ENCODE assay signal across 25 cellular contexts in the genomic region with DNA sequence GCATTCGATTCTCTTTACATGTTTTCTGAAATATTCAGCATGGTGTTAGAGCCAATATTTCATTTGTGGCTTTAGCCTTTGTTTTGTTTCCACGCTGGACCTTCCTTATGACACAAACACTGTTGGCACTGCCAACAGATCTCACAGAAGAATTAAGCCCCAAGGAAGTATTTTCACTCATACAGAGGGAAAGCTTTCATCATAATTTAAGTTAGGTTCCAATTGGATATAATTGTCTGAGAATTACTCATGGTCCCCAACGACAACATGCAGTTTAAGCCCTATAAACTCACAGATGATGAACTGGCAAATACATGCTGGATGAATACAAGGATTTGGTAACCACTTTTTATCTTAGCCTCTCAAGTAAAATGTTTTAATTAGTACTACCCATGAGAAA.
DNase-seq lines count a peak whose midpoint lies in the region; ATAC-seq, FAIRE-seq and TF ChIP-seq lines count a peak whose summit lies in the region.
"Had no signal": no experiment of that assay in that cellular context is flagged by ENCODE, and none has a peak within 500 bp of the region (broad histone marks: within the 10 kb centered on the region; RNA-seq: fewer than 3 reads in every experiment).

No MANE protein-coding gene starts in this region.

- no peak overlapping the region for H3K4me3 ChIP-seq in AG10803 (ENCODE audit: low read length)
- no peak overlapping the region for H3K4me3 ChIP-seq in GM23248
- no peak overlapping the region for H3K4me3 ChIP-seq in fibroblast of the aortic adventitia (ENCODE audit: low read depth, low read length)
- H3K4me3 ChIP-seq: adrenal gland had no signal

- ATAC-seq in GM21723 (IDR thresholded peaks at IDR 0.05; ENCODE audit: unreplicated experiment): no peak
- ATAC-seq: HCT116; naive thymus-derived CD4-positive, alpha-beta T cell had no signal

- peak; percentile 71 for DNase-seq in AG10803 (ENCODE audit: low read depth)
- peak; percentile 82 for DNase-seq in GM23248
- peak; percentile 54 for DNase-seq in fibroblast of the aortic adventitia (ENCODE audit: low read depth)
- DNase-seq in stromal cell of bone marrow (ENCODE audit: low read depth): peak; percentile 88
- no peak for DNase-seq in H54 (ENCODE audit: insufficient read length, low spot score)
- DNase-seq in NCI-H2227 treated with DMSO at 0.1 percent for 48 hours (lab: John Stamatoyannopoulos, UW): no peak
- DNase-seq: activated CD4-positive, alpha-beta T cell treated with anti-CD3 and anti-CD28 coated beads, Interleukin-2, amount 50 U/mL, for 48 hours; activated CD4-positive, CD25-positive, alpha-beta regulatory T cell; activated CD8-positive, alpha-beta memory T cell treated with anti-CD3 and anti-CD28 coated beads, Interleukin-2, amount 50 U/mL, for 4 hours; activated naive CD4-positive, alpha-beta T cell treated with anti-CD3 and anti-CD28 coated beads for 36 hours; adrenal gland; AML-193; DMS153; effector CD4-positive, alpha-beta T cell; foreskin melanocyte; hypothalamus; immature natural killer cell; naive thymus-derived CD4-positive, alpha-beta T cell; NCI-H2029; NCI-H748 treated with DMSO at 0.1 percent for 48 hours; T-helper 1 cell; trophoblast cell had no signal

- peaks cover 12% of the 10 kb centered on the region for H3K4me1 ChIP-seq in GM23248 (ENCODE audit: insufficient read depth)
- H3K4me1 ChIP-seq: adrenal gland had no signal

- no peak overlapping the region for H3K4me2 ChIP-seq in GM23248 (ENCODE audit: unreplicated experiment)

- TF ChIP-seq POLR2A in H54 (IDR thresholded peaks at IDR 0.05; ENCODE audit: low read depth, low read length): no peak

- H3K36me3 ChIP-seq in GM23248 (ENCODE audit: low read depth): no peaks in the 10 kb centered on the region
- H3K36me3 ChIP-seq: adrenal gland had no signal

- WGBS in GM23248 (ENCODE audit: low coverage in 1 of 2, low lambda C conversion rate in 2 of 2, missing lambda C conversion rate in 2 of 2), 2 experiments: 30 to 36% methylated on average over 3 of the region's 3 CpGs

- 0 out of 2 replicates have a peak, but pooled peaks cover 3% of the 10 kb centered on the region for H3F3A ChIP-seq in GM23248 (ENCODE audit: insufficient read depth)

- TF ChIP-seq CTCF in AG10803 (conservative IDR thresholded peaks at IDR 0.05; ENCODE audit: low read length) (no peak), fibroblast of the aortic adventitia (IDR thresholded peaks at IDR 0.05; ENCODE audit: insufficient read depth, low read length) (no peak)

- in situ Hi-C loops in GM23248 (cut with MboI): no loop called here

- FAIRE-seq in H54 (lab: Jason Lieb, UNC): no peak

- no peak overlapping the region for H2AFZ ChIP-seq in GM23248

- no peaks in the 10 kb centered on the region for H4K20me1 ChIP-seq in GM23248 (ENCODE audit: insufficient read depth)

- H3K9ac ChIP-seq in GM23248: no peak overlapping the region

- H3K27me3 ChIP-seq in GM23248 (replicated peaks; ENCODE audit: insufficient read depth): no peaks in the 10 kb centered on the region
- H3K27me3 ChIP-seq: adrenal gland had no signal

- 0 out of 2 replicates have a peak, but pooled peaks cover 9% of the 10 kb centered on the region for H3K79me2 ChIP-seq in GM23248 (ENCODE audit: insufficient read depth)

- H3K9me2 ChIP-seq in GM23248 (ENCODE audit: insufficient read depth): no peaks in the 10 kb centered on the region

- no peaks in the 10 kb centered on the region for H3K9me3 ChIP-seq in GM23248 (ENCODE audit: low read depth)
- H3K9me3 ChIP-seq: adrenal gland had no signal

- H3K27ac ChIP-seq in GM23248: peak overlapping the region; percentile 5; the same call in 1 of the 2 replicates
- H3K27ac ChIP-seq: adrenal gland, epithelial cell of prostate had no signal

Comparison
In these comparisons a context has a peak if more than half of its experiments do, and no peak if none do; other contexts are left out.
1. DNase-seq: peak in AG10803 (single experiment), GM23248 (single experiment), fibroblast of the aortic adventitia (single experiment) and stromal cell of bone marrow (single experiment); none in H54 (single experiment) and NCI-H2227 treated with DMSO at 0.1 percent for 48 hours (single experiment).